In the genomic region with DNA sequence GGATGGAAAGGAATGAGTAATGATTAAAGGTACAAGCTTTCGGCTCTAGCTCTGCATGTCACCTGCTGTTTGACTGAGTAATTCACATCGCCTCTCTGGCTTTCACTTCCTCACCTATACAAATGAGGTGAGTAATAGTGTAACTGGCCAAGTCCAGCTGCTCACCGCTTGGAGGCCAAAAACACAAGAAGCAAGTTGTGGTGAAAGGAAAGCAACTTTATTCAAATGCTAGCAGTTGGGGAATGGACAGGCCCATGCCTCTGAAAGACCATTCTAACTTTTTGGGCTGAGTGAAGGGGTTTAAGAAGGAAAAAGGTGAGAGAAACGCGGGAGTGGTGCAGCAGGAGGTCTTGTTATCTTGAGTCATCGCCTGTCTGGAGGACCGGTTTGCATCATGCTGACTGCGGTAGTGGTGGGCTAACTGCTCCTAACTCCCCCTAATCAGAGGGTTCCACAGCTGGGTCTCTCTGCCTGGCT, we compare ENCODE assay signal across 1 cellular context.
TF ChIP-seq lines count a peak whose summit lies in the region.

No MANE protein-coding gene starts in this region.

TF ChIP-seq in WTC11, 78 proteins besides CTCF, POLR2A, EP300 and RAD21 (continued from another document):
- TF ChIP-seq NR1H2 (CRISPR knock-in tag; IDR thresholded peaks at IDR 0.05), result no peak
